32 cellular contexts compared by ENCODE assay signal in genomic region chr21:46243865-46244490, GRCh38. TPM values are rescaled to one million over a fixed set of nuclear protein-coding genes. Genes with fewer than 3 reads are reported as not detected.
A peak's percentile ranks its signal among the peaks of the same experiment; 100 is the strongest.
DNase-seq lines count a peak whose midpoint lies in the region; ATAC-seq and TF ChIP-seq lines count a peak whose summit lies in the region.
"Had no signal": no experiment of that assay in that cellular context is flagged by ENCODE, and none has a peak within 500 bp of the region (broad histone marks: within the 10 kb centered on the region; RNA-seq: fewer than 3 reads in every experiment).

No MANE protein-coding gene starts in this region.

- no peaks in the 10 kb centered on the region for H3K9me3 Mint-ChIP-seq in activated naive CD4-positive, alpha-beta T cell treated with anti-CD3 and anti-CD28 coated beads, Interleukin-2, amount 10 ng/mL, durations not matched to agents 7 days and 5 days
- no peaks in the 10 kb centered on the region for H3K9me3 Mint-ChIP-seq in activated T-helper 1 cell treated with anti-CD3 and anti-CD28 coated beads, Interleukin-12 subunit alpha, Interleukin-12 subunit beta, Interleukin-2, Interleukin-4 antibody, amounts not matched to agents 30 ng/mL and 10 ng/mL and 1 ng/mL, durations not matched to agents 14 hours and 24 hours and 36 hours
- H3K9me3 Mint-ChIP-seq: activated naive CD4-positive, alpha-beta T cell treated with anti-CD3 and anti-CD28 coated beads, Interleukin-2, amount 50 U/mL, for 24 hours; endodermal cell had no signal

- TF ChIP-seq CTCF in gastroesophageal sphincter (IDR thresholded peaks at IDR 0.05): no peak
- TF ChIP-seq CTCF in tibial artery (IDR thresholded peaks at IDR 0.05): no peak

- ATAC-seq in gastroesophageal sphincter (peak; percentile 22), HG02840 (IDR thresholded peaks at IDR 0.05; ENCODE audit: low FRiP score, unreplicated experiment) (no peak)
- ATAC-seq: A549, left ventricle myocardium superior, PC-3, Right ventricle myocardium inferior, sciatic nerve, SK-N-SH treated with all-trans-retinoic acid at 6 μM for 48 hours had no signal

- no peaks in the 10 kb centered on the region for H3K27me3 Mint-ChIP-seq in activated naive CD4-positive, alpha-beta T cell treated with anti-CD3 and anti-CD28 coated beads, Interleukin-2, amount 10 ng/mL, durations not matched to agents 7 days and 5 days
- H3K27me3 Mint-ChIP-seq in activated T-helper 1 cell treated with anti-CD3 and anti-CD28 coated beads, Interleukin-12 subunit alpha, Interleukin-12 subunit beta, Interleukin-2, Interleukin-4 antibody, amounts not matched to agents 30 ng/mL and 10 ng/mL and 1 ng/mL, durations not matched to agents 14 hours and 24 hours and 36 hours (ENCODE audit: insufficient read depth): no peaks in the 10 kb centered on the region
- H3K27me3 Mint-ChIP-seq: activated naive CD4-positive, alpha-beta T cell treated with anti-CD3 and anti-CD28 coated beads, Interleukin-2, amount 50 U/mL, for 24 hours; CD4-positive, alpha-beta memory T cell had no signal

- no peaks in the 10 kb centered on the region for H3K4me1 Mint-ChIP-seq in activated naive CD4-positive, alpha-beta T cell treated with anti-CD3 and anti-CD28 coated beads, Interleukin-2, amount 10 ng/mL, durations not matched to agents 7 days and 5 days
- peaks cover 15% of the 10 kb centered on the region for H3K4me1 Mint-ChIP-seq in activated T-helper 1 cell treated with anti-CD3 and anti-CD28 coated beads, Interleukin-12 subunit alpha, Interleukin-12 subunit beta, Interleukin-2, Interleukin-4 antibody, amounts not matched to agents 30 ng/mL and 10 ng/mL and 1 ng/mL, durations not matched to agents 14 hours and 24 hours and 36 hours (ENCODE audit: low read depth)
- H3K4me1 Mint-ChIP-seq: activated naive CD4-positive, alpha-beta T cell treated with anti-CD3 and anti-CD28 coated beads, Interleukin-2, amount 50 U/mL, for 24 hours; endodermal cell had no signal

- H3K27ac ChIP-seq in gastroesophageal sphincter (no peak overlapping the region), thymus (ENCODE audit: low read depth) (peak overlapping the region; percentile 21), tibial artery (no peak overlapping the region)
- H3K27ac ChIP-seq: A549, ascending aorta, cardiac muscle cell, neutrophil, prostate gland had no signal

- H3K4me1 ChIP-seq in gastroesophageal sphincter (no peaks in the 10 kb centered on the region), thymus (ENCODE audit: control insufficient read depth, insufficient read depth, low read length) (no peaks in the 10 kb centered on the region), tibial artery (no peaks in the 10 kb centered on the region)
- H3K4me1 ChIP-seq: A549, ascending aorta, prostate gland had no signal

- no peak overlapping the region for H3K4me3 Mint-ChIP-seq in activated naive CD4-positive, alpha-beta T cell treated with anti-CD3 and anti-CD28 coated beads, Interleukin-2, amount 10 ng/mL, durations not matched to agents 7 days and 5 days
- no peak overlapping the region for H3K4me3 Mint-ChIP-seq in activated T-helper 1 cell treated with anti-CD3 and anti-CD28 coated beads, Interleukin-12 subunit alpha, Interleukin-12 subunit beta, Interleukin-2, Interleukin-4 antibody, amounts not matched to agents 30 ng/mL and 10 ng/mL and 1 ng/mL, durations not matched to agents 14 hours and 24 hours and 36 hours
- H3K4me3 Mint-ChIP-seq: activated naive CD4-positive, alpha-beta T cell treated with anti-CD3 and anti-CD28 coated beads, Interleukin-2, amount 50 U/mL, for 24 hours; CD4-positive, alpha-beta memory T cell; endodermal cell had no signal

- H3K27me3 ChIP-seq in gastroesophageal sphincter (no peaks in the 10 kb centered on the region), thymus (ENCODE audit: control insufficient read depth, insufficient read depth) (no peaks in the 10 kb centered on the region), tibial artery (no peaks in the 10 kb centered on the region)
- H3K27me3 ChIP-seq: ascending aorta, cardiac muscle cell, neutrophil had no signal

- no peak for DNase-seq in activated naive CD4-positive, alpha-beta T cell treated with anti-CD3 and anti-CD28 coated beads, Interleukin-2, amount 10 ng/mL, durations not matched to agents 7 days and 5 days
- DNase-seq in activated naive CD4-positive, alpha-beta T cell treated with anti-CD3 and anti-CD28 coated beads, Interleukin-2, amount 50 U/mL, for 16 hours: no peak
- DNase-seq in activated T-helper 1 cell treated with anti-CD3 and anti-CD28 coated beads, Interleukin-12 subunit alpha, Interleukin-12 subunit beta, Interleukin-2, Interleukin-4 antibody, amounts not matched to agents 30 ng/mL and 10 ng/mL and 1 ng/mL, durations not matched to agents 14 hours and 24 hours and 36 hours (ENCODE audit: low spot score): no peak
- DNase-seq in tibial artery (no peak), cerebellum (ENCODE audit: low spot score) (no peak)
- DNase-seq: activated T-cell treated with anti-CD3 and anti-CD28 coated beads, Interleukin-2, amount 50 U/mL, for 1 hour; AML-193; CD4-positive, alpha-beta memory T cell; DND-41; endodermal cell; IMR-90; left ventricle myocardium superior; NCI-H1436 treated with DMSO at 0.1 percent for 48 hours; NCI-H2081 treated with DMSO at 0.1 percent for 48 hours; NCI-H226; NCI-H526 treated with DMSO at 0.1 percent for 48 hours; NK-92 treated with Interleukin-12 subunit alpha and Interleukin-12 subunit beta, amount 100 ng/mL, for 24 hours; PC-3; stimulated activated CD4-positive, alpha-beta T cell treated with anti-CD3 and anti-CD28 coated beads, Interleukin-12 subunit alpha, Interleukin-12 subunit beta, amount 100 ng/mL, for 4 hours; stimulated activated CD4-positive, alpha-beta T cell treated with anti-CD3 and anti-CD28 coated beads, Interleukin-2, amount 100 ng/mL, for 48 hours had no signal

- H3K36me3 Mint-ChIP-seq in activated naive CD4-positive, alpha-beta T cell treated with anti-CD3 and anti-CD28 coated beads, Interleukin-2, amount 10 ng/mL, durations not matched to agents 7 days and 5 days: peaks cover 54% of the 10 kb centered on the region
- H3K36me3 Mint-ChIP-seq in activated T-helper 1 cell treated with anti-CD3 and anti-CD28 coated beads, Interleukin-12 subunit alpha, Interleukin-12 subunit beta, Interleukin-2, Interleukin-4 antibody, amounts not matched to agents 30 ng/mL and 10 ng/mL and 1 ng/mL, durations not matched to agents 14 hours and 24 hours and 36 hours (ENCODE audit: low read depth): peaks cover 59% of the 10 kb centered on the region

- H3K36me3 ChIP-seq in gastroesophageal sphincter (peaks cover 0 to 100% of the 10 kb centered on the region in 2 donors), thymus (ENCODE audit: control insufficient read depth, insufficient read depth) (peaks cover 79% of the 10 kb centered on the region), tibial artery (peaks cover 81 to 100% (median 92%) of the 10 kb centered on the region in 3 donors)

- peak overlapping the region; percentile 12 for H3K27ac Mint-ChIP-seq in activated naive CD4-positive, alpha-beta T cell treated with anti-CD3 and anti-CD28 coated beads, Interleukin-2, amount 10 ng/mL, durations not matched to agents 7 days and 5 days
- peak overlapping the region; percentile 38 for H3K27ac Mint-ChIP-seq in activated T-helper 1 cell treated with anti-CD3 and anti-CD28 coated beads, Interleukin-12 subunit alpha, Interleukin-12 subunit beta, Interleukin-2, Interleukin-4 antibody, amounts not matched to agents 30 ng/mL and 10 ng/mL and 1 ng/mL, durations not matched to agents 14 hours and 24 hours and 36 hours

- no peak for TF ChIP-seq POLR2A in gastroesophageal sphincter (IDR thresholded peaks at IDR 0.05)

- intact Hi-C loops in activated T-helper 1 cell treated with anti-CD3 and anti-CD28 coated beads, Interleukin-12 subunit alpha, Interleukin-12 subunit beta, Interleukin-2, Interleukin-4 antibody, amounts not matched to agents 30 ng/mL and 10 ng/mL and 1 ng/mL, durations not matched to agents 14 hours and 24 hours and 36 hours (cut with micrococcal nuclease): no loop called here
- intact Hi-C loops in tibial artery (cut with DNase I; ENCODE audit: low total_unique reads): no loop called here

- WGBS in gastroesophageal sphincter (ENCODE audit: low coverage in 1 of 2), 2 donors: 79% methylated on average over 2 of the region's 4 CpGs; no CpG with 5 or more reads in 1 of the 2 donors
- 97% methylated on average over 4 of the region's 4 CpGs for WGBS in thymus

- TF ChIP-seq EP300 in gastroesophageal sphincter (IDR thresholded peaks at IDR 0.05): no peak

- no peak overlapping the region for H3K4me3 ChIP-seq in gastroesophageal sphincter
- no peak overlapping the region for H3K4me3 ChIP-seq in thymus (ENCODE audit: low read length)
- H3K4me3 ChIP-seq in tibial artery: no peak overlapping the region
- H3K4me3 ChIP-seq: A549, ascending aorta, cardiac muscle cell, prostate gland had no signal

- no peaks in the 10 kb centered on the region for H3K9me3 ChIP-seq in gastroesophageal sphincter
- no peaks in the 10 kb centered on the region for H3K9me3 ChIP-seq in thymus (ENCODE audit: control insufficient read depth)
- no peaks in the 10 kb centered on the region for H3K9me3 ChIP-seq in tibial artery
- H3K9me3 ChIP-seq: A549, ascending aorta, neutrophil, prostate gland had no signal

- CTCF ChIA-PET in activated naive CD4-positive, alpha-beta T cell treated with anti-CD3 and anti-CD28 coated beads, Interleukin-2, amount 10 ng/mL, durations not matched to agents 7 days and 5 days (lab: Charles Lee): interaction anchor here (0.7 to 1.9 kb wide), 2 partner anchors 14 to 252 kb away, joined by 3 to 4 read pairs; no protein-coding TSS in a partner anchor

RNA-seq across cellular contexts. Expression of gene LSS, which starts 15.4 kb away (rescaled TPM):
- total RNA-seq in activated T-helper 1 cell treated with anti-CD3 and anti-CD28 coated beads, Interleukin-12 subunit alpha, Interleukin-12 subunit beta, Interleukin-2, Interleukin-4 antibody, amounts not matched to agents 30 ng/mL and 10 ng/mL and 1 ng/mL, durations not matched to agents 14 hours and 24 hours and 36 hours: 15.8 and 17.0 TPM in 2 replicates
- total RNA-seq in gastroesophageal sphincter (100 to 1,000 TPM in 1 of 4 donors, 10 to 100 TPM in 3; 57.7 to 104 (median 85.7) TPM), cerebellum (64.2 TPM)
- polyA plus RNA-seq in thymus: 14.9 TPM

RNA-seq across cellular contexts. Expression of gene MCM3AP, which starts 41.4 kb away (rescaled TPM):
- total RNA-seq in activated T-helper 1 cell treated with anti-CD3 and anti-CD28 coated beads, Interleukin-12 subunit alpha, Interleukin-12 subunit beta, Interleukin-2, Interleukin-4 antibody, amounts not matched to agents 30 ng/mL and 10 ng/mL and 1 ng/mL, durations not matched to agents 14 hours and 24 hours and 36 hours: 131 and 137 TPM in 2 replicates
- 10 to 100 TPM; 61.6 to 95.4 (median 71.7) TPM for total RNA-seq in gastroesophageal sphincter
- polyA plus RNA-seq in thymus: 80.4 TPM
- total RNA-seq in cerebellum: 77.6 TPM

RNA-seq across cellular contexts. Expression of gene YBEY, which starts 42.2 kb away (rescaled TPM):
- 16.7 and 17.6 TPM in 2 replicates for total RNA-seq in activated T-helper 1 cell treated with anti-CD3 and anti-CD28 coated beads, Interleukin-12 subunit alpha, Interleukin-12 subunit beta, Interleukin-2, Interleukin-4 antibody, amounts not matched to agents 30 ng/mL and 10 ng/mL and 1 ng/mL, durations not matched to agents 14 hours and 24 hours and 36 hours
- total RNA-seq in gastroesophageal sphincter (10 to 100 TPM in 3 of 4 donors, 1 to 10 TPM in 1; 6.1 to 16.3 (median 13.3) TPM), cerebellum (13.4 TPM)
- polyA plus RNA-seq in thymus: 27.8 TPM

RNA-seq across cellular contexts. Expression of gene SPATC1L, which starts 59.7 kb away (rescaled TPM):
- 12.1 and 12.8 TPM in 2 replicates for total RNA-seq in activated T-helper 1 cell treated with anti-CD3 and anti-CD28 coated beads, Interleukin-12 subunit alpha, Interleukin-12 subunit beta, Interleukin-2, Interleukin-4 antibody, amounts not matched to agents 30 ng/mL and 10 ng/mL and 1 ng/mL, durations not matched to agents 14 hours and 24 hours and 36 hours
- total RNA-seq in gastroesophageal sphincter: 10 to 100 TPM in 1 of 4 donors, 1 to 10 TPM in 2, under 1 TPM in 1; 0.54 to 20.4 (median 7.9) TPM
- polyA plus RNA-seq in thymus: 9.6 TPM
- 6.0 TPM for total RNA-seq in cerebellum
